In the genomic region with DNA sequence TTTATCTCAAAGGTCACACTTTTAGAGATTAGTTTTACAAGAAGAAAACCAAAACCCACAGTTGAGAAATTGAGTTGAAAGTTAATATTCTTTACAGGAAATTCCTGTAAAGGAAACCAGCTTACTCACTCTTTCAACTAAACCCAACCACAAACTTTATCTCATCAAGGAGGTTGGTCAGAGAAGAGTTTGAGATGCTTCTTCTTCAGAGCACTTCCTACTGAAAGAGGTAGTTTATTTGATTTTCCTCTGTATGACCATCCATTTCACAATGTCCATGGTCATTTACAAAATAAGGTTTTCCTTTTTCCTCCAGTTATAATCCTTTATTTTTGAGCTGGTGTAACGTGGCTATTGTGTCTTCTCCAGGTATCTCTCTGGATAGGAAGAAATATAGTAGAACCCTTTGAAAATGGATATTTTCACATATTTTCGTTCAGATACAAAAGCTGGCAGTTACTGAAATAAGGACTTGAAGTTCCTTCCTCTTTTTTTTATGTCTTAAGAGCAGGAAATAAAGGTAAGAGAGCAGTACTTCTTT, we compare ENCODE assay signal across 9 cellular contexts. TPM values are rescaled to one million over a fixed set of nuclear protein-coding genes. Genes with fewer than 3 reads are reported as not detected.
DNase-seq lines count a peak whose midpoint lies in the region; ATAC-seq and TF ChIP-seq lines count a peak whose summit lies in the region.
"Had no signal": no experiment of that assay in that cellular context is flagged by ENCODE, and none has a peak within 500 bp of the region (broad histone marks: within the 10 kb centered on the region; RNA-seq: fewer than 3 reads in every experiment).

No MANE protein-coding gene starts in this region.

- H3K36me3 Mint-ChIP-seq in activated naive CD4-positive, alpha-beta T cell treated with anti-CD3 and anti-CD28 coated beads, Interleukin-2, amount 50 U/mL, for 24 hours, result peaks cover 1% of the 10 kb centered on the region
- peaks cover 6% of the 10 kb centered on the region for H3K36me3 Mint-ChIP-seq in activated CD4-positive, alpha-beta memory T cell treated with anti-CD3 and anti-CD28 coated beads for 36 hours

- no peaks in the 10 kb centered on the region for H3K36me3 ChIP-seq in upper lobe of right lung

- no peaks in the 10 kb centered on the region for H3K9me3 ChIP-seq in upper lobe of right lung

- peak overlapping the region; percentile 97 for H3K27ac Mint-ChIP-seq in activated naive CD4-positive, alpha-beta T cell treated with anti-CD3 and anti-CD28 coated beads, Interleukin-2, amount 50 U/mL, for 24 hours
- peak overlapping the region; percentile 85 for H3K27ac Mint-ChIP-seq in activated CD4-positive, alpha-beta memory T cell treated with anti-CD3 and anti-CD28 coated beads for 36 hours

- no peaks in the 10 kb centered on the region for H3K27me3 Mint-ChIP-seq in activated naive CD4-positive, alpha-beta T cell treated with anti-CD3 and anti-CD28 coated beads, Interleukin-2, amount 50 U/mL, for 24 hours
- H3K27me3 Mint-ChIP-seq in activated CD4-positive, alpha-beta memory T cell treated with anti-CD3 and anti-CD28 coated beads for 36 hours, result peaks cover 6% of the 10 kb centered on the region

- no peaks in the 10 kb centered on the region for H3K4me1 ChIP-seq in upper lobe of right lung

- DNase-seq in activated naive CD4-positive, alpha-beta T cell treated with anti-CD3 and anti-CD28 coated beads, Interleukin-2, amount 50 U/mL, for 16 hours, result no peak
- no peak for DNase-seq in activated CD4-positive, alpha-beta memory T cell treated with anti-CD3 and anti-CD28 coated beads for 36 hours
- no peak for DNase-seq in upper lobe of right lung
- no peak for DNase-seq in DMS53 (lab: John Stamatoyannopoulos, UW)
- DNase-seq in DMS79 treated with DMSO at 0.1 percent for 48 hours (lab: John Stamatoyannopoulos, UW), result no peak
- DNase-seq in left ventricle myocardium superior, result no peak

- H3K4me3 Mint-ChIP-seq in activated naive CD4-positive, alpha-beta T cell treated with anti-CD3 and anti-CD28 coated beads, Interleukin-2, amount 50 U/mL, for 24 hours, result peak overlapping the region; percentile 89
- H3K4me3 Mint-ChIP-seq in activated CD4-positive, alpha-beta memory T cell treated with anti-CD3 and anti-CD28 coated beads for 36 hours, result peak overlapping the region; percentile 64

- intact Hi-C loops in activated CD4-positive, alpha-beta memory T cell treated with anti-CD3 and anti-CD28 coated beads for 36 hours (cut with micrococcal nuclease), result loop anchor here (1.0 to 2.0 kb wide), 4 partner anchors 19 to 160 kb away; no protein-coding TSS in a partner anchor
- intact Hi-C loops in upper lobe of right lung (cut with DNase I) (no loop called here), left ventricle myocardium superior (cut with micrococcal nuclease) (no loop called here)

- no peaks in the 10 kb centered on the region for H3K9me3 Mint-ChIP-seq in activated naive CD4-positive, alpha-beta T cell treated with anti-CD3 and anti-CD28 coated beads, Interleukin-2, amount 50 U/mL, for 24 hours
- no peaks in the 10 kb centered on the region for H3K9me3 Mint-ChIP-seq in activated CD4-positive, alpha-beta memory T cell treated with anti-CD3 and anti-CD28 coated beads for 36 hours

- ATAC-seq in HG03196 (IDR thresholded peaks at IDR 0.05; ENCODE audit: unreplicated experiment), result peak; percentile 91
- peak; percentile 41 for ATAC-seq in upper lobe of right lung
- ATAC-seq in left ventricle myocardium superior, result no peak

- H3K27ac ChIP-seq in upper lobe of right lung, result peak overlapping the region; percentile 25
- H3K27ac ChIP-seq: C4-2B had no signal

- POLR2A ChIA-PET in activated CD4-positive, alpha-beta memory T cell treated with anti-CD3 and anti-CD28 coated beads for 36 hours (lab: Charles Lee), result interaction anchor here (1.0 kb wide), 1 partner anchor 50 kb away, joined by 4 read pairs; no protein-coding TSS in a partner anchor

- no peak for TF ChIP-seq CTCF in upper lobe of right lung (IDR thresholded peaks at IDR 0.05)

- H3K4me1 Mint-ChIP-seq in activated naive CD4-positive, alpha-beta T cell treated with anti-CD3 and anti-CD28 coated beads, Interleukin-2, amount 50 U/mL, for 24 hours, result peaks cover 67% of the 10 kb centered on the region
- H3K4me1 Mint-ChIP-seq in activated CD4-positive, alpha-beta memory T cell treated with anti-CD3 and anti-CD28 coated beads for 36 hours (ENCODE audit: low read depth), result peaks cover 59% of the 10 kb centered on the region

- CTCF ChIA-PET in activated CD4-positive, alpha-beta memory T cell treated with anti-CD3 and anti-CD28 coated beads for 36 hours (lab: Charles Lee), result interaction anchor here (0.9 to 1.5 kb wide), 5 partner anchors 15 to 178 kb away, joined by 3 to 4 read pairs (median 3); no protein-coding TSS in a partner anchor

- no peaks in the 10 kb centered on the region for H3K27me3 ChIP-seq in upper lobe of right lung

- peak overlapping the region; percentile 12 for H3K4me3 ChIP-seq in upper lobe of right lung

RNA-seq across cellular contexts. Expression of a gene that starts 4.5 kb away (rescaled TPM):
- 10 to 100 TPM in 1 of 2 experiments, 1 to 10 TPM in 1; 9.0 to 10.6 TPM for total RNA-seq in activated CD4-positive, alpha-beta memory T cell treated with anti-CD3 and anti-CD28 coated beads for 36 hours
- total RNA-seq in upper lobe of right lung (4.9 TPM), left ventricle myocardium superior (0.99 TPM)

RNA-seq across cellular contexts. Expression of a gene that starts 54.5 kb away (rescaled TPM):
- total RNA-seq in activated CD4-positive, alpha-beta memory T cell treated with anti-CD3 and anti-CD28 coated beads for 36 hours, result under 1 TPM in 1 of 2 experiments, not detected in 1; 0.10 TPM
- total RNA-seq in upper lobe of right lung, result not detected
- total RNA-seq in left ventricle myocardium superior, result not detected
